In genomic region chr5:60634054-60634453, GRCh38 we compare ENCODE assay signal across 15 cellular contexts.
"Had no signal": no experiment of that assay in that cellular context is flagged by ENCODE, and none has a peak within 500 bp of the region (broad histone marks: within the 10 kb centered on the region; RNA-seq: fewer than 3 reads in every experiment).

No MANE protein-coding gene starts in this region.

- H3K4me2 ChIP-seq: smooth muscle cell had no signal

- H3K27me3 ChIP-seq: body of pancreas, pancreas, tibial artery, vagina had no signal

- H3K9me3 ChIP-seq: body of pancreas, pancreas, tibial artery, vagina had no signal

- H3K4me3 ChIP-seq: body of pancreas, left ventricle myocardium inferior, pancreas, smooth muscle cell, tibial artery, vagina had no signal

- H3K27ac ChIP-seq: left ventricle myocardium inferior, pancreas, vagina had no signal

- FAIRE-seq: islet of Langerhans, pancreas had no signal

- H3K4me1 ChIP-seq: body of pancreas, left ventricle myocardium inferior, pancreas, vagina had no signal

- DNase-seq: activated CD4-positive, CD25-positive, alpha-beta regulatory T cell; activated effector memory CD4-positive, alpha-beta T cell treated with Interleukin-2 at 50 U/mL for 16 hours; activated T-cell treated with anti-CD3 and anti-CD28 coated beads, Interleukin-2, amount 50 U/mL, for 24 hours; amniotic stem cell; effector memory CD4-positive, alpha-beta T cell; left ventricle myocardium inferior; T-cell; T1000 had no signal

- ATAC-seq: stimulated activated memory B cell treated with anti-CD40 and anti-IgM and Interleukin-4, amounts not matched to agents 10 μg/mL and 1 μg/mL and 100 μg/mL, for 72 hours; T-cell had no signal

- H3K36me3 ChIP-seq: left ventricle myocardium inferior, pancreas, tibial artery, vagina had no signal
